Comparison of ENCODE assay signal across 3 cellular contexts in genomic region chr1:230288641-230289349, GRCh38.
TF ChIP-seq lines count a peak whose summit lies in the region.

No MANE protein-coding gene starts in this region.

TF ChIP-seq in HEK293, 187 proteins besides CTCF, POLR2A, EP300 and RAD21 (continued from another document and continues in another):
- TF ChIP-seq ZNF518A (tag by site-specific recombination; conservative IDR thresholded peaks at IDR 0.05; ENCODE audit: low read depth) (no peak), REST (tag by site-specific recombination; IDR thresholded peaks at IDR 0.05) (peak; percentile 89)

TF ChIP-seq in K562, 482 proteins besides CTCF, POLR2A, EP300 and RAD21 (continues in another document):
- TF ChIP-seq ARID4B (CRISPR knock-in tag; IDR thresholded peaks at IDR 0.05) (peak; percentile 35; the same call in 1 of the 2 replicates), SOX6 (IDR thresholded peaks at IDR 0.05) (no peak), HBP1 (CRISPR knock-in tag; IDR thresholded peaks at IDR 0.05) (no peak), COPS2 (conservative IDR thresholded peaks at IDR 0.05) (no peak), PKNOX1 (IDR thresholded peaks at IDR 0.05) (no peak), MIER1 (IDR thresholded peaks at IDR 0.05; ENCODE audit: low read depth) (peak; percentile 89), EHMT2 (IDR thresholded peaks at IDR 0.05) (peak; percentile 91), NR2C1 (IDR thresholded peaks at IDR 0.05) (no peak), NR2C1 (tag; IDR thresholded peaks at IDR 0.05) (no peak), STAG1 (CRISPR knock-in tag; IDR thresholded peaks at IDR 0.05; ENCODE audit: borderline replicate concordance) (0 out of 2 replicates have a peak, but pooled peaks have one; percentile 4), MLLT1 (IDR thresholded peaks at IDR 0.05) (no peak), MXD1 (CRISPR knock-in tag; IDR thresholded peaks at IDR 0.05; ENCODE audit: borderline replicate concordance, poor library complexity, severe bottlenecking) (no peak), CEBPG (CRISPR knock-in tag; IDR thresholded peaks at IDR 0.05) (no peak), CEBPG (tag; conservative IDR thresholded peaks at IDR 0.05 in 1 of 2, IDR thresholded peaks at IDR 0.05 in 1 of 2) (no peak)

TF ChIP-seq in HepG2, 621 proteins besides CTCF, POLR2A, EP300 and RAD21 (continued from another document):
- peak; percentile 56 to 90 for TF ChIP-seq REST (IDR thresholded peaks at IDR 0.05; ENCODE audit: borderline replicate concordance in 1 of 2, low read depth in 1 of 2, low read length in 2 of 2)
- peak; percentile 97 for TF ChIP-seq ZNF12 (CRISPR knock-in tag; IDR thresholded peaks at IDR 0.05)
- TF ChIP-seq ZEB1 (IDR thresholded peaks at IDR 0.05; ENCODE audit: insufficient replicate concordance, low read depth), result no peak
- no peak for TF ChIP-seq ZBTB2 (CRISPR knock-in tag; IDR thresholded peaks at IDR 0.05; ENCODE audit: low read depth)
- TF ChIP-seq PCBP2 (optimal IDR thresholded peaks at IDR 0.05; ENCODE audit: low read depth, low read length, poor library complexity, severe bottlenecking), result no peak
- 0 out of 2 replicates have a peak, but pooled peaks have one; percentile 36 for TF ChIP-seq ZHX1 (CRISPR knock-in tag; IDR thresholded peaks at IDR 0.05; ENCODE audit: low read depth)
- TF ChIP-seq ZNF280B (CRISPR knock-in tag; IDR thresholded peaks at IDR 0.05; ENCODE audit: borderline replicate concordance), result 0 out of 2 replicates have a peak, but pooled peaks have one; percentile 27
- TF ChIP-seq SAP130 (CRISPR knock-in tag; IDR thresholded peaks at IDR 0.05; ENCODE audit: low read depth), result 0 out of 2 replicates have a peak, but pooled peaks have one; percentile 17
